Comparison of ENCODE assay signal across 8 cellular contexts in genomic region chr18:59459352-59460059, GRCh38.
DNase-seq lines count a peak whose midpoint lies in the region; ATAC-seq and TF ChIP-seq lines count a peak whose summit lies in the region.

No MANE protein-coding gene starts in this region.

- H3K4me3 ChIP-seq in AG04449 (ENCODE audit: low read depth, low read length) = no peak overlapping the region

- no peaks in the 10 kb centered on the region for H3K9me3 Mint-ChIP-seq in nephron

- peaks cover 29% of the 10 kb centered on the region for H3K4me1 Mint-ChIP-seq in nephron

- peaks cover 34% of the 10 kb centered on the region for H3K36me3 Mint-ChIP-seq in nephron (ENCODE audit: low read depth)

- H3K27ac Mint-ChIP-seq in nephron = peak overlapping the region; percentile 63 to 80 (median 80)

- POLR2A ChIA-PET in AG04449 (lab: Yijun Ruan, JAX) = interaction anchor here (1.8 kb wide), 1 partner anchor 364 kb away, joined by 5 read pairs; no protein-coding TSS in a partner anchor

- H3K4me3 Mint-ChIP-seq in nephron = no peak overlapping the region

- DNase-seq in AG04449 (ENCODE audit: low read depth, low spot score) (no peak), GM20000 (ENCODE audit: low spot score) (peak; percentile 29), NCI-H774 (lab: John Stamatoyannopoulos, UW) (peak; percentile 20), dermis blood vessel endothelial cell (peak; percentile 55), C1 segment of cervical spinal cord (lab: John Stamatoyannopoulos, UW) (no peak)

- TF ChIP-seq CTCF in AG04449 (IDR thresholded peaks at IDR 0.05; ENCODE audit: insufficient read depth, low read length, missing control alignments) (peak; percentile 23), GM20000 (IDR thresholded peaks at IDR 0.05; ENCODE audit: extremely low read depth, missing control alignments) (peak; percentile 31), nephron (IDR thresholded peaks at IDR 0.05; ENCODE audit: unreplicated experiment in 3 of 3) (peak; percentile 53 to 70 (median 59))

- CTCF ChIA-PET in AG04449 (lab: Yijun Ruan, JAX) = interaction anchor here (0.6 to 7.5 kb wide), 77 partner anchors 9 to 384 kb away, joined by 3 to 258 read pairs (median 4); partner anchors contain the start of gene CCBE1

- H3K27me3 Mint-ChIP-seq in nephron (ENCODE audit: low read depth) = peaks cover 9% of the 10 kb centered on the region

- ATAC-seq in HG03135 (IDR thresholded peaks at IDR 0.05; ENCODE audit: unreplicated experiment) (no peak), HG03175 (IDR thresholded peaks at IDR 0.05; ENCODE audit: unreplicated experiment) (no peak)

Comparison
In these comparisons a context has a peak if more than half of its experiments do, and no peak if none do; other contexts are left out.
1. DNase-seq: peak in GM20000 (single experiment), NCI-H774 (single experiment) and dermis blood vessel endothelial cell (single experiment); none in AG04449 (single experiment) and C1 segment of cervical spinal cord (0 of 14).
2. Peak in every context shown above with its lines, with median percentiles within 50 percentile points of each other: CTCF ChIP-seq.